ENCODE assay signal across 27 cellular contexts in genomic region chr6:53869964-53870363, GRCh38.
DNase-seq lines count a peak whose midpoint lies in the region; ATAC-seq and TF ChIP-seq lines count a peak whose summit lies in the region.
"Had no signal": no experiment of that assay in that cellular context is flagged by ENCODE, and none has a peak within 500 bp of the region (broad histone marks: within the 10 kb centered on the region; RNA-seq: fewer than 3 reads in every experiment).

No MANE protein-coding gene starts in this region.

- H3K9me3 Mint-ChIP-seq in stimulated activated effector memory CD8-positive, alpha-beta T cell treated with anti-CD3 and anti-CD28 coated beads, Interleukin-12 subunit alpha, Interleukin-12 subunit beta, amount 100 ng/mL, for 72 hours = no peaks in the 10 kb centered on the region
- H3K9me3 Mint-ChIP-seq: memory B cell, T-cell had no signal

- H3K4me3 Mint-ChIP-seq in stimulated activated effector memory CD8-positive, alpha-beta T cell treated with anti-CD3 and anti-CD28 coated beads, Interleukin-12 subunit alpha, Interleukin-12 subunit beta, amount 100 ng/mL, for 72 hours = no peak overlapping the region
- H3K4me3 Mint-ChIP-seq: activated CD8-positive, alpha-beta T cell treated with anti-CD3 and anti-CD28 coated beads, Interleukin-2, amount 10 ng/mL, durations not matched to agents 7 days and 5 days; brain; H9; memory B cell; T-cell had no signal

- intact Hi-C loops in mucosa of descending colon (cut with DNase I, micrococcal nuclease) = no loop called here

- no peaks in the 10 kb centered on the region for H3K27me3 ChIP-seq in right atrium auricular region
- H3K27me3 ChIP-seq: BE2C, esophagus squamous epithelium, neutrophil had no signal

- H3K27ac Mint-ChIP-seq in stimulated activated effector memory CD8-positive, alpha-beta T cell treated with anti-CD3 and anti-CD28 coated beads, Interleukin-12 subunit alpha, Interleukin-12 subunit beta, amount 100 ng/mL, for 72 hours = no peak overlapping the region
- H3K27ac Mint-ChIP-seq: activated CD8-positive, alpha-beta T cell treated with anti-CD3 and anti-CD28 coated beads, Interleukin-2, amount 10 ng/mL, durations not matched to agents 7 days and 5 days; brain; H9; memory B cell; T-cell had no signal

- ATAC-seq in mucosa of descending colon (peak; percentile 22), GM19397 (IDR thresholded peaks at IDR 0.05; ENCODE audit: unreplicated experiment) (no peak)
- no peak for ATAC-seq in stimulated activated effector memory CD8-positive, alpha-beta T cell treated with anti-CD3 and anti-CD28 coated beads, Interleukin-12 subunit alpha, Interleukin-12 subunit beta, amount 100 ng/mL, for 72 hours
- ATAC-seq: activated CD4-positive, CD25-positive, alpha-beta regulatory T cell treated with anti-CD3 and anti-CD28 coated beads, Interleukin-2, amount 50 U/mL, for 24 hours; activated CD8-positive, alpha-beta T cell treated with anti-CD3 and anti-CD28 coated beads, Interleukin-2, amount 10 ng/mL, durations not matched to agents 7 days and 5 days; T-cell had no signal

- H3K36me3 Mint-ChIP-seq in stimulated activated effector memory CD8-positive, alpha-beta T cell treated with anti-CD3 and anti-CD28 coated beads, Interleukin-12 subunit alpha, Interleukin-12 subunit beta, amount 100 ng/mL, for 72 hours = no peaks in the 10 kb centered on the region

- H3K4me3 ChIP-seq in epithelial cell of proximal tubule (ENCODE audit: low read depth, low read length) = no peak overlapping the region
- H3K4me3 ChIP-seq in mucosa of descending colon = no peak overlapping the region
- no peak overlapping the region for H3K4me3 ChIP-seq in right atrium auricular region
- H3K4me3 ChIP-seq: esophagus squamous epithelium, smooth muscle cell had no signal

- H3K27ac ChIP-seq in right atrium auricular region = no peak overlapping the region
- H3K27ac ChIP-seq: esophagus squamous epithelium, neutrophil had no signal

- H3K36me3 ChIP-seq in mucosa of descending colon (ENCODE audit: low read depth) = no peaks in the 10 kb centered on the region
- no peaks in the 10 kb centered on the region for H3K36me3 ChIP-seq in right atrium auricular region
- H3K36me3 ChIP-seq: BE2C, esophagus squamous epithelium, neutrophil had no signal

- DNase-seq in ELF-1 (ENCODE audit: low read depth, low spot score) = peak; percentile 43
- DNase-seq in amniotic epithelial cell (ENCODE audit: low read depth) = peak; percentile 49
- peak; percentile 23 for DNase-seq in epithelial cell of proximal tubule (ENCODE audit: low read depth)
- no peak for DNase-seq in mucosa of descending colon
- DNase-seq in stimulated activated effector memory CD8-positive, alpha-beta T cell treated with anti-CD3 and anti-CD28 coated beads, Interleukin-12 subunit alpha, Interleukin-12 subunit beta, amount 100 ng/mL, for 72 hours (ENCODE audit: low spot score in 2 of 2) = no peak
- no peak for DNase-seq in right atrium auricular region (ENCODE audit: low spot score)
- DNase-seq in NCI-H69 (lab: John Stamatoyannopoulos, UW) = no peak
- DNase-seq: activated CD8-positive, alpha-beta T cell treated with anti-CD3 and anti-CD28 coated beads, Interleukin-2, amount 10 ng/mL, durations not matched to agents 7 days and 5 days; activated effector memory CD4-positive, alpha-beta T cell treated with anti-CD3 and anti-CD28 coated beads, Interleukin-2, amount 50 U/mL, for 16 hours; activated T-cell treated with anti-CD3 and anti-CD28 coated beads for 4 hours; BE2C; DMS79 treated with DMSO at 0.1 percent for 48 hours; effector memory CD4-positive, alpha-beta T cell; esophagus squamous epithelium; H9; NCI-H1105; NCI-H2029 treated with DMSO at 0.1 percent for 48 hours; NCI-H446; SHP77 treated with DMSO at 0.1 percent for 48 hours; stimulated activated CD4-positive, alpha-beta T cell treated with anti-CD3 and anti-CD28 coated beads, Interleukin-2, amount 100 ng/mL, for 24 hours; T-cell had no signal

- TF ChIP-seq CTCF in epithelial cell of proximal tubule (conservative IDR thresholded peaks at IDR 0.05; ENCODE audit: low read depth, low read length) = no peak
- no peak for TF ChIP-seq CTCF in mucosa of descending colon (IDR thresholded peaks at IDR 0.05)
- no peak for TF ChIP-seq CTCF in right atrium auricular region (IDR thresholded peaks at IDR 0.05)

- no peaks in the 10 kb centered on the region for H3K4me1 ChIP-seq in mucosa of descending colon (ENCODE audit: low read depth)
- no peaks in the 10 kb centered on the region for H3K4me1 ChIP-seq in right atrium auricular region
- H3K4me1 ChIP-seq: BE2C had no signal

- H3K9me3 ChIP-seq in mucosa of descending colon (no peaks in the 10 kb centered on the region), right atrium auricular region (peaks cover 0 to 4% of the 10 kb centered on the region in 2 donors)
- H3K9me3 ChIP-seq: BE2C, esophagus squamous epithelium, neutrophil had no signal

- H3K4me1 Mint-ChIP-seq in stimulated activated effector memory CD8-positive, alpha-beta T cell treated with anti-CD3 and anti-CD28 coated beads, Interleukin-12 subunit alpha, Interleukin-12 subunit beta, amount 100 ng/mL, for 72 hours = peaks cover 6% of the 10 kb centered on the region
- H3K4me1 Mint-ChIP-seq: H9 had no signal

Comparison
In these comparisons a context has a peak if more than half of its experiments do, and no peak if none do; other contexts are left out.
1. DNase-seq: peak in ELF-1 (single experiment), amniotic epithelial cell (single experiment) and epithelial cell of proximal tubule (single experiment); none in mucosa of descending colon (0 of 3), stimulated activated effector memory CD8-positive, alpha-beta T cell treated with anti-CD3 and anti-CD28 coated beads, Interleukin-12 subunit alpha, Interleukin-12 subunit beta, amount 100 ng/mL, for 72 hours (0 of 2), right atrium auricular region (single experiment) and NCI-H69 (single experiment).